Comparison of ENCODE assay signal across 15 cellular contexts in the genomic region with DNA sequence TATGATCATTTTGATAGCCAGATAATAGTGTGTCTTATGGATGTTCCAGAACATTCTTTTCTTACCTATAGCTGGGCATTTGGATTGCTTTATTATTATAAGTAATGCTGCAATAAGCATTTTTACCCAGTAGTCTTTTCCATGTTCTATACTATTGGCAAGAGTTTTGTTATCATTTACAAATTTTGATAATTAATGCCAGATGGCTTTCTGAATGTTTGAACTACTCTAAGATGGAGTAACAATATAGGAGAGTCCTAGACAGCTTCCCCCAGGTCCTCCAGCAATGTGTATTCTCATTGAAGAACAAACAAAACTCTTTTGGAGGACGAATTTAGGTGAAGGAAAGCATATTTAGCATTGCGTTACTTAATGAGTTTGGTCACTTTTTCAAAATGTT.
"Had no signal": no experiment of that assay in that cellular context is flagged by ENCODE, and none has a peak within 500 bp of the region (broad histone marks: within the 10 kb centered on the region; RNA-seq: fewer than 3 reads in every experiment).

No MANE protein-coding gene starts in this region.

- H3K9me3 Mint-ChIP-seq: activated T-cell treated with anti-CD3 and anti-CD28 coated beads, Interleukin-2, amount 50 U/mL, for 24 hours; endodermal cell; nephron progenitor cell; stimulated activated naive CD8-positive, alpha-beta T cell treated with anti-CD3 and anti-CD28 coated beads, Interleukin-15, Interleukin-2, amounts not matched to agents 100 ng/mL and 50 ng/mL, for 24 hours had no signal

- H3K27ac Mint-ChIP-seq: stimulated activated naive CD8-positive, alpha-beta T cell treated with anti-CD3 and anti-CD28 coated beads, Interleukin-15, Interleukin-2, amounts not matched to agents 100 ng/mL and 50 ng/mL, for 24 hours had no signal

- H3K9me3 ChIP-seq: adrenal gland, body of pancreas, heart left ventricle, ovary, testis, upper lobe of right lung had no signal

- H3K27ac ChIP-seq: adrenal gland, body of pancreas, ovary, testis, upper lobe of right lung had no signal

- H3K4me3 Mint-ChIP-seq: activated CD8-positive, alpha-beta memory T cell treated with anti-CD3 and anti-CD28 coated beads, Interleukin-2, amount 10 ng/mL, durations not matched to agents 7 days and 5 days; activated T-cell treated with anti-CD3 and anti-CD28 coated beads, Interleukin-2, amount 50 U/mL, for 24 hours; endodermal cell; nephron progenitor cell; stimulated activated naive CD8-positive, alpha-beta T cell treated with anti-CD3 and anti-CD28 coated beads, Interleukin-15, Interleukin-2, amounts not matched to agents 100 ng/mL and 50 ng/mL, for 24 hours had no signal

- H3K36me3 ChIP-seq: adrenal gland, ovary had no signal

- H3K27me3 Mint-ChIP-seq: activated CD8-positive, alpha-beta memory T cell treated with anti-CD3 and anti-CD28 coated beads, Interleukin-2, amount 10 ng/mL, durations not matched to agents 7 days and 5 days; activated T-cell treated with anti-CD3 and anti-CD28 coated beads, Interleukin-2, amount 50 U/mL, for 24 hours; stimulated activated naive CD8-positive, alpha-beta T cell treated with anti-CD3 and anti-CD28 coated beads, Interleukin-15, Interleukin-2, amounts not matched to agents 100 ng/mL and 50 ng/mL, for 24 hours had no signal

- ATAC-seq: body of pancreas had no signal

- H3K4me3 ChIP-seq: adrenal gland, body of pancreas, heart left ventricle, ovary, testis, upper lobe of right lung had no signal

- DNase-seq: activated gamma-delta T cell, foreskin melanocyte, heart left ventricle, islet precursor cell, mammary epithelial cell, nephron progenitor cell, ovary, upper lobe of right lung had no signal

- H3K27me3 ChIP-seq: adrenal gland, body of pancreas, heart left ventricle, ovary, testis, upper lobe of right lung had no signal
